In genomic region chr14:50045039-50045711, GRCh38 we compare ENCODE assay signal across 9 cellular contexts.
DNase-seq lines count a peak whose midpoint lies in the region; ATAC-seq and TF ChIP-seq lines count a peak whose summit lies in the region.
"Had no signal": no experiment of that assay in that cellular context is flagged by ENCODE, and none has a peak within 500 bp of the region (broad histone marks: within the 10 kb centered on the region; RNA-seq: fewer than 3 reads in every experiment).

No MANE protein-coding gene starts in this region.

- H3K27me3 Mint-ChIP-seq in nephron (ENCODE audit: low read depth), result peaks cover 2% of the 10 kb centered on the region

- peaks cover 50% of the 10 kb centered on the region for H3K4me1 ChIP-seq in BLaER1
- H3K4me1 ChIP-seq in uterus, result peaks cover 6 to 8% of the 10 kb centered on the region in 2 donors

- H3K27ac Mint-ChIP-seq in nephron, result peak overlapping the region in 2 of 3 experiments; percentile 3 to 74

- no peak overlapping the region for H3K4me3 ChIP-seq in BLaER1
- no peak overlapping the region for H3K4me3 ChIP-seq in uterus

- DNase-seq in HS-5 (ENCODE audit: low read depth), result peak; percentile 77
- DNase-seq in activated CD4-positive, alpha-beta T cell treated with anti-CD3 and anti-CD28 coated beads for 1 hour, result peak; percentile 48
- DNase-seq in dermis microvascular lymphatic vessel endothelial cell (ENCODE audit: low read depth in 2 of 2), result peak; percentile 69 to 85
- peak; percentile 72 to 88 for DNase-seq in uterus
- DNase-seq in iPS-NIHi7 (ENCODE audit: extremely low spot score), result no peak

- H3K9me3 ChIP-seq in BLaER1 (peaks cover 4% of the 10 kb centered on the region; the same call in 1 of the 2 replicates), uterus (no peaks in the 10 kb centered on the region)

- H3K4me1 Mint-ChIP-seq in nephron, result peaks cover 21% of the 10 kb centered on the region

- no peak overlapping the region for H3K9ac ChIP-seq in BLaER1

- H3K27me3 ChIP-seq in BLaER1, result no peaks in the 10 kb centered on the region
- H3K27me3 ChIP-seq in uterus, result no peaks in the 10 kb centered on the region

- TF ChIP-seq POLR2A in uterus (IDR thresholded peaks at IDR 0.05), result peak in 1 of 2 donors; percentile 18

- peak; percentile 76 for ATAC-seq in GM19467 (IDR thresholded peaks at IDR 0.05; ENCODE audit: unreplicated experiment)
- ATAC-seq: HCT116 had no signal

- intact Hi-C loops in uterus (cut with DNase I; ENCODE audit: low total_unique reads), result no loop called here

- no peak for TF ChIP-seq CTCF in nephron (IDR thresholded peaks at IDR 0.05; ENCODE audit: unreplicated experiment in 3 of 3)
- no peak for TF ChIP-seq CTCF in uterus (IDR thresholded peaks at IDR 0.05)

- peaks cover 5% of the 10 kb centered on the region for H3K9me3 Mint-ChIP-seq in nephron

- H3K4me3 Mint-ChIP-seq in nephron, result no peak overlapping the region

- H4K20me1 ChIP-seq in BLaER1, result no peaks in the 10 kb centered on the region

- no peaks in the 10 kb centered on the region for H3K36me3 Mint-ChIP-seq in nephron (ENCODE audit: low read depth)

- H3K27ac ChIP-seq in BLaER1 (0 out of 2 replicates have a peak overlapping the region, but pooled peaks have one; percentile 32), uterus (peak overlapping the region; percentile 83 to 96)

- peak overlapping the region; percentile 70 for H3K4me2 ChIP-seq in BLaER1

- H3K36me3 ChIP-seq in BLaER1 (no peaks in the 10 kb centered on the region), uterus (no peaks in the 10 kb centered on the region)
